In genomic region chr5:4901305-4901751, GRCh38 we compare ENCODE assay signal across 24 cellular contexts.
"Had no signal": no experiment of that assay in that cellular context is flagged by ENCODE, and none has a peak within 500 bp of the region (broad histone marks: within the 10 kb centered on the region; RNA-seq: fewer than 3 reads in every experiment).

No MANE protein-coding gene starts in this region.

- H3K36me3 ChIP-seq: adrenal gland, SJSA1 had no signal

- ATAC-seq: activated CD8-positive, alpha-beta T cell treated with anti-CD3 and anti-CD28 coated beads for 36 hours; activated naive CD4-positive, alpha-beta T cell treated with anti-CD3 and anti-CD28 coated beads, Interleukin-2, amount 50 U/mL, for 72 hours; activated T-cell treated with anti-CD3 and anti-CD28 coated beads, Interleukin-2, amount 50 U/mL, for 4 hours; Panc1 had no signal

- DNase-seq: activated CD4-positive, alpha-beta T cell treated with anti-CD3 and anti-CD28 coated beads, Interleukin-2, amount 10 ng/mL, durations not matched to agents 24 days and 14 days; activated CD4-positive, alpha-beta T cell treated with anti-CD3 and anti-CD28 coated beads, Interleukin-2, amount 50 U/mL, for 4 hours; activated CD8-positive, alpha-beta T cell treated with anti-CD3 and anti-CD28 coated beads for 36 hours; activated gamma-delta T cell treated with Interleukin-2 at 50 U/mL for 16 hours; activated naive CD4-positive, alpha-beta T cell treated with anti-CD3 and anti-CD28 coated beads for 36 hours; activated T-cell treated with anti-CD3 and anti-CD28 coated beads, Interleukin-2, amount 50 U/mL, for 4 hours; adrenal gland; Kasumi-1; KG1; MM.1S; MV-4-11; NCI-H1092; NCI-H1436 treated with DMSO at 0.1 percent for 48 hours; NCI-H1694 treated with DMSO at 0.1 percent for 48 hours; NCI-H2029; NCI-H345; NCI-H524 treated with DMSO at 0.1 percent for 48 hours; SHP77 treated with DMSO at 0.1 percent for 48 hours; SK-N-SH had no signal

- H3K27ac ChIP-seq: adrenal gland, SJSA1 had no signal

- H3K9me3 ChIP-seq: adrenal gland, SJSA1, SK-N-SH had no signal

- H3K4me2 ChIP-seq: SK-N-SH had no signal

- H3K4me3 ChIP-seq: adrenal gland, SJSA1 had no signal

- FAIRE-seq: bronchial epithelial cell, TTC549 had no signal

- H3K4me1 ChIP-seq: adrenal gland, SJSA1 had no signal

- H3K9ac ChIP-seq: SK-N-SH had no signal
